Comparison of ENCODE assay signal across 22 cellular contexts in the genomic region with DNA sequence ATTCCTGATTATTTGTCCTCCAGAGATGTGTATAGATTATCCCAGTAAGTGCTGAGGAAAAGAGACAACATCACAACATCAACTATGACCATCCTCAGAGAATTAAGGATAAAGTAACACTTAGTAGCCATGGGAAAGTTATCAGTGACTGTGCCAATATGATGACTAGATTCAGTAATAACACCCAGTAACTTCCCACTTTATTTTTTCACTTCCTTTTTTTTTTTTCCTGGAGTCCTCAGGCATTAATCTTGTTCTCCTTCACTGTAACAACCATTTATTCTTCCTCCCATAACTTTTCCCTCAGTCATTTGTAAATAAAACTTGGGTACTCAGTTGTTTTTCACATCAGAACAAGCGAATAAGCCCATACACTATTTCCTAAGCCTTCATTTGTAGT. TPM values are rescaled to one million over a fixed set of nuclear protein-coding genes. Genes with fewer than 3 reads are reported as not detected.
"Had no signal": no experiment of that assay in that cellular context is flagged by ENCODE, and none has a peak within 500 bp of the region (broad histone marks: within the 10 kb centered on the region; RNA-seq: fewer than 3 reads in every experiment).

No MANE protein-coding gene starts in this region.

- H3K4me1 ChIP-seq: prostate gland, spleen, upper lobe of left lung had no signal

- H3K4me3 Mint-ChIP-seq: activated B cell treated with CpG ODN at 0.5 μM for 24 hours; activated naive CD4-positive, alpha-beta T cell treated with anti-CD3 and anti-CD28 coated beads for 36 hours; activated naive CD8-positive, alpha-beta T cell treated with anti-CD3 and anti-CD28 coated beads, Interleukin-2, amount 10 ng/mL, durations not matched to agents 7 days and 5 days; mesothelial cell of epicardium; natural killer cell had no signal

- ATAC-seq: gastroesophageal sphincter, heart left ventricle, left ventricle myocardium superior, natural killer cell had no signal

- H3K27me3 ChIP-seq: cardiac muscle cell, gastroesophageal sphincter, heart left ventricle, spleen, upper lobe of left lung had no signal

- H3K4me1 Mint-ChIP-seq: activated naive CD8-positive, alpha-beta T cell treated with anti-CD3 and anti-CD28 coated beads, Interleukin-2, amount 10 ng/mL, durations not matched to agents 7 days and 5 days; mesothelial cell of epicardium; natural killer cell had no signal

- H3K27ac Mint-ChIP-seq: activated B cell treated with CpG ODN at 0.5 μM for 24 hours; activated naive CD4-positive, alpha-beta T cell treated with anti-CD3 and anti-CD28 coated beads for 36 hours; activated naive CD8-positive, alpha-beta T cell treated with anti-CD3 and anti-CD28 coated beads, Interleukin-2, amount 10 ng/mL, durations not matched to agents 7 days and 5 days; mesothelial cell of epicardium; natural killer cell had no signal

- H3K27me3 Mint-ChIP-seq: activated B cell treated with CpG ODN at 0.5 μM for 24 hours; activated naive CD8-positive, alpha-beta T cell treated with anti-CD3 and anti-CD28 coated beads, Interleukin-2, amount 10 ng/mL, durations not matched to agents 7 days and 5 days had no signal

- H3K36me3 Mint-ChIP-seq: activated naive CD8-positive, alpha-beta T cell treated with anti-CD3 and anti-CD28 coated beads, Interleukin-2, amount 10 ng/mL, durations not matched to agents 7 days and 5 days; mesothelial cell of epicardium; natural killer cell had no signal

- H3K4me3 ChIP-seq: cardiac muscle cell, gastroesophageal sphincter, heart left ventricle, prostate gland, spleen, thoracic aorta, upper lobe of left lung had no signal

- H3K27ac ChIP-seq: cardiac muscle cell, epithelial cell of prostate, gastroesophageal sphincter, heart left ventricle, prostate gland, thoracic aorta, upper lobe of left lung had no signal

- H3K9me3 ChIP-seq: gastroesophageal sphincter, prostate gland, thoracic aorta had no signal

- DNase-seq: activated B cell treated with CpG ODN at 0.5 μM for 24 hours; activated CD4-positive, alpha-beta T cell treated with anti-CD3 and anti-CD28 coated beads for 4 hours; activated CD4-positive, alpha-beta T cell treated with anti-CD3 and anti-CD28 coated beads, Interleukin-2, amount 50 U/mL, for 48 hours; activated naive CD4-positive, alpha-beta T cell treated with anti-CD3 and anti-CD28 coated beads for 36 hours; activated naive CD8-positive, alpha-beta T cell treated with anti-CD3 and anti-CD28 coated beads, Interleukin-2, amount 10 ng/mL, durations not matched to agents 7 days and 5 days; activated T-cell treated with anti-CD3 and anti-CD28 coated beads, Interleukin-2, amount 50 U/mL, for 48 hours; amniotic stem cell; cortex of kidney; heart left ventricle; left ventricle myocardium superior; mammary epithelial cell; natural killer cell; spleen; stimulated activated CD4-positive, alpha-beta T cell treated with anti-CD3 and anti-CD28 coated beads, Interleukin-4, amount 100 ng/mL, for 24 hours; stimulated activated naive CD4-positive, alpha-beta T cell treated with Interleukin-2 at 50 U/mL for 16 hours; upper lobe of left lung had no signal

- H3K36me3 ChIP-seq: cardiac muscle cell, gastroesophageal sphincter, heart left ventricle, prostate gland, spleen, thoracic aorta, upper lobe of left lung had no signal

RNA-seq across cellular contexts. Expression of a gene that starts 16.7 kb away (rescaled TPM):
- total RNA-seq: activated B cell treated with CpG ODN at 0.5 μM for 24 hours; activated naive CD4-positive, alpha-beta T cell treated with anti-CD3 and anti-CD28 coated beads for 36 hours had no signal
